ENCODE assay signal across 14 cellular contexts in the genomic region with DNA sequence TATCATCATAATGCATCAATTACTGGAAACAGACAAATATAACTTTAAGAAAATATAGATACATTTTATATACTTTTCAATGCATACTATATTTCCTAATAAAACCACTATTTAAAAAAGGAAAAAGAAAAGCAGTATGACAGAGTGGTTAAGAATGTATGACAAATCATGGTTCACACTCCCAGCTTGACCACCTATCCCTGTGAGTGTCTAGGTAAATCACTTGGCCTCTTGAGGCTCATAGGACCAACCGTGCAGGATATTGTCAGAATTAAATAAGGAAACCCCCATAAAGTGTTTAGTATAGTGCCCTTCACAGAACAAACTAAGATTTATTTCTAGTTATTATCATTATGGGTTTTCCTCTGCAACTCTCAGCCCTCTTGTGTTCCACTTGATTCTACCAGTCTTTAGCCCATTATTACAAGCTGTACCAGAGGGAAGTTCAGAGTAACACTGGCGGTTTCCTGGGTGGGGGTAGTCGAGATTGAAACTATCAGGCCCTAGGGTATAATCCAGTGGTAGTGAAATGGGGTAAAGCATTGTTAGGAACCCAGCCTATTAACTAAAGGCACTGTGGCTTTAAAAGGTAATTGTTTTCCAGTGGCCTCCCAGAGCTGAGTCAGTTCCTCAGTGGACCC. TPM values are rescaled to one million over a fixed set of nuclear protein-coding genes. Genes with fewer than 3 reads are reported as not detected.
DNase-seq lines count a peak whose midpoint lies in the region; ATAC-seq and TF ChIP-seq lines count a peak whose summit lies in the region.
"Had no signal": no experiment of that assay in that cellular context is flagged by ENCODE, and none has a peak within 500 bp of the region (broad histone marks: within the 10 kb centered on the region; RNA-seq: fewer than 3 reads in every experiment).

No MANE protein-coding gene starts in this region.

- H3K79me2 ChIP-seq in Loucy (ENCODE audit: insufficient read depth, low read length): no peaks in the 10 kb centered on the region

- no peaks in the 10 kb centered on the region for H3K27me3 ChIP-seq in Loucy (ENCODE audit: insufficient read depth, low read length, poor library complexity, severe bottlenecking)
- no peaks in the 10 kb centered on the region for H3K27me3 ChIP-seq in effector memory CD4-positive, alpha-beta T cell (replicated peaks; ENCODE audit: control insufficient read depth, insufficient read depth, low read length, poor library complexity, severe bottlenecking)
- no peaks in the 10 kb centered on the region for H3K27me3 ChIP-seq in right cardiac atrium (ENCODE audit: control insufficient read depth, insufficient read depth)

- H3K4me1 ChIP-seq in Loucy (ENCODE audit: insufficient read depth, low read length, poor library complexity, severe bottlenecking) (no peaks in the 10 kb centered on the region), right cardiac atrium (ENCODE audit: control insufficient read depth, insufficient read depth, low read length) (no peaks in the 10 kb centered on the region)
- peaks cover 3% of the 10 kb centered on the region for H3K4me1 ChIP-seq in effector memory CD4-positive, alpha-beta T cell (ENCODE audit: control insufficient read depth, insufficient read depth, low read length, poor library complexity, severe bottlenecking)

- peak; percentile 40 for ATAC-seq in activated naive CD8-positive, alpha-beta T cell treated with anti-CD3 and anti-CD28 coated beads, Interleukin-2, amount 50 U/mL, for 24 hours
- no peak for ATAC-seq in GM21528 (IDR thresholded peaks at IDR 0.05; ENCODE audit: low FRiP score, unreplicated experiment)
- ATAC-seq in right cardiac atrium: no peak
- ATAC-seq: activated CD8-positive, alpha-beta T cell treated with anti-CD3 and anti-CD28 coated beads, Interleukin-2, amount 10 ng/mL, durations not matched to agents 7 days and 5 days had no signal

- H3K27ac ChIP-seq in effector memory CD4-positive, alpha-beta T cell (ENCODE audit: insufficient read depth, low read length, poor library complexity, severe bottlenecking): no peak overlapping the region
- no peak overlapping the region for H3K27ac ChIP-seq in right cardiac atrium (ENCODE audit: low read length)
- H3K27ac ChIP-seq: neutrophil had no signal

- no peak overlapping the region for H3K9ac ChIP-seq in Loucy (ENCODE audit: low read depth, low read length, poor library complexity, severe bottlenecking)

- H3K9me3 ChIP-seq in Loucy (ENCODE audit: insufficient read depth, low read depth, low read length): no peaks in the 10 kb centered on the region
- H3K9me3 ChIP-seq in effector memory CD4-positive, alpha-beta T cell (ENCODE audit: control insufficient read depth, low read length): no peaks in the 10 kb centered on the region
- H3K9me3 ChIP-seq in right cardiac atrium (ENCODE audit: control insufficient read depth, low read length): no peaks in the 10 kb centered on the region
- H3K9me3 ChIP-seq: neutrophil had no signal

- no peak overlapping the region for H2AFZ ChIP-seq in Loucy (ENCODE audit: low read length)

- no peak for DNase-seq in activated naive CD8-positive, alpha-beta T cell treated with anti-CD3 and anti-CD28 coated beads, Interleukin-2, amount 50 U/mL, for 24 hours
- no peak for DNase-seq in activated naive CD8-positive, alpha-beta T cell treated with anti-CD3 and anti-CD28 coated beads for 36 hours
- DNase-seq in epithelial cell of proximal tubule (ENCODE audit: low read depth) (peak; percentile 42), right cardiac atrium (no peak)
- DNase-seq in effector memory CD4-positive, alpha-beta T cell: no peak
- no peak for DNase-seq in activated naive CD4-positive, alpha-beta T cell treated with Interleukin-2 at 50 U/mL for 16 hours
- DNase-seq: activated CD8-positive, alpha-beta T cell treated with anti-CD3 and anti-CD28 coated beads, Interleukin-2, amount 10 ng/mL, durations not matched to agents 7 days and 5 days; erythroblast; left cardiac atrium; NCI-H510A; stimulated activated CD4-positive, alpha-beta T cell treated with anti-CD3 and anti-CD28 coated beads, Interleukin-1b, Interleukin-23, amount 100 ng/mL, for 48 hours had no signal

- no peaks in the 10 kb centered on the region for H3K27me3 Mint-ChIP-seq in activated naive CD8-positive, alpha-beta T cell treated with anti-CD3 and anti-CD28 coated beads, Interleukin-2, amount 50 U/mL, for 24 hours
- no peaks in the 10 kb centered on the region for H3K27me3 Mint-ChIP-seq in activated naive CD8-positive, alpha-beta T cell treated with anti-CD3 and anti-CD28 coated beads for 36 hours

- no peaks in the 10 kb centered on the region for H3K9me2 ChIP-seq in Loucy (replicated peaks; ENCODE audit: low read depth, low read length)

- WGBS in right cardiac atrium: 48% methylated on average over 3 of the region's 3 CpGs

- no peaks in the 10 kb centered on the region for H3K36me3 ChIP-seq in Loucy (ENCODE audit: insufficient read depth, low read length)
- H3K36me3 ChIP-seq in effector memory CD4-positive, alpha-beta T cell (ENCODE audit: control insufficient read depth, insufficient read depth, low read length): no peaks in the 10 kb centered on the region
- H3K36me3 ChIP-seq: neutrophil had no signal

- H3K4me2 ChIP-seq in Loucy (ENCODE audit: low read depth, low read length, poor library complexity, severe bottlenecking): peak overlapping the region; percentile 40

- intact Hi-C loops in right cardiac atrium (cut with DNase I): no loop called here

- H3K4me1 Mint-ChIP-seq in activated naive CD8-positive, alpha-beta T cell treated with anti-CD3 and anti-CD28 coated beads, Interleukin-2, amount 50 U/mL, for 24 hours: no peaks in the 10 kb centered on the region
- peaks cover 3% of the 10 kb centered on the region for H3K4me1 Mint-ChIP-seq in activated naive CD8-positive, alpha-beta T cell treated with anti-CD3 and anti-CD28 coated beads for 36 hours

- no peak for TF ChIP-seq CTCF in Loucy (conservative IDR thresholded peaks at IDR 0.05; ENCODE audit: low read length)
- TF ChIP-seq CTCF in epithelial cell of proximal tubule (conservative IDR thresholded peaks at IDR 0.05; ENCODE audit: low read depth, low read length): no peak

- H3K9me3 Mint-ChIP-seq in activated naive CD8-positive, alpha-beta T cell treated with anti-CD3 and anti-CD28 coated beads, Interleukin-2, amount 50 U/mL, for 24 hours: no peaks in the 10 kb centered on the region
- no peaks in the 10 kb centered on the region for H3K9me3 Mint-ChIP-seq in activated naive CD8-positive, alpha-beta T cell treated with anti-CD3 and anti-CD28 coated beads for 36 hours

- H4K20me1 ChIP-seq in Loucy (ENCODE audit: insufficient read depth, low read length, poor library complexity, severe bottlenecking): no peaks in the 10 kb centered on the region

- H3K4me3 ChIP-seq in Loucy (ENCODE audit: low read length, poor library complexity, severe bottlenecking): no peak overlapping the region
- H3K4me3 ChIP-seq in epithelial cell of proximal tubule (ENCODE audit: low read depth, low read length): no peak overlapping the region
- no peak overlapping the region for H3K4me3 ChIP-seq in effector memory CD4-positive, alpha-beta T cell (ENCODE audit: insufficient read depth, low read depth, low read length, poor library complexity, severe bottlenecking)
- H3K4me3 ChIP-seq in right cardiac atrium (ENCODE audit: low read length): no peak overlapping the region

- H3K27ac Mint-ChIP-seq in activated naive CD8-positive, alpha-beta T cell treated with anti-CD3 and anti-CD28 coated beads, Interleukin-2, amount 50 U/mL, for 24 hours: no peak overlapping the region
- no peak overlapping the region for H3K27ac Mint-ChIP-seq in activated naive CD8-positive, alpha-beta T cell treated with anti-CD3 and anti-CD28 coated beads for 36 hours
- H3K27ac Mint-ChIP-seq: activated CD8-positive, alpha-beta T cell treated with anti-CD3 and anti-CD28 coated beads, Interleukin-2, amount 10 ng/mL, durations not matched to agents 7 days and 5 days had no signal

- no peaks in the 10 kb centered on the region for H3K36me3 Mint-ChIP-seq in activated naive CD8-positive, alpha-beta T cell treated with anti-CD3 and anti-CD28 coated beads, Interleukin-2, amount 50 U/mL, for 24 hours (ENCODE audit: low read depth)
- no peaks in the 10 kb centered on the region for H3K36me3 Mint-ChIP-seq in activated naive CD8-positive, alpha-beta T cell treated with anti-CD3 and anti-CD28 coated beads for 36 hours

- H3K4me3 Mint-ChIP-seq in activated naive CD8-positive, alpha-beta T cell treated with anti-CD3 and anti-CD28 coated beads, Interleukin-2, amount 50 U/mL, for 24 hours: no peak overlapping the region
- H3K4me3 Mint-ChIP-seq in activated naive CD8-positive, alpha-beta T cell treated with anti-CD3 and anti-CD28 coated beads for 36 hours: no peak overlapping the region
- H3K4me3 Mint-ChIP-seq: activated CD8-positive, alpha-beta T cell treated with anti-CD3 and anti-CD28 coated beads, Interleukin-2, amount 10 ng/mL, durations not matched to agents 7 days and 5 days had no signal

- no peaks in the 10 kb centered on the region for H3F3A ChIP-seq in Loucy (ENCODE audit: low read depth)

RNA-seq across cellular contexts. Expression of a gene that starts 55.5 kb away (rescaled TPM):
- total RNA-seq in activated naive CD8-positive, alpha-beta T cell treated with anti-CD3 and anti-CD28 coated beads for 36 hours: under 1 TPM in 1 of 2 experiments, not detected in 1; 0.62 TPM
- total RNA-seq in epithelial cell of proximal tubule (4.3 and 4.5 TPM in 2 replicates), right cardiac atrium (1 to 10 TPM in 1 of 4 donors, under 1 TPM in 3; 0.56 to 1.3 (median 0.77) TPM)
- polyA plus RNA-seq in right cardiac atrium: 0.02 TPM
